18 cellular contexts compared by ENCODE assay signal in the genomic region with DNA sequence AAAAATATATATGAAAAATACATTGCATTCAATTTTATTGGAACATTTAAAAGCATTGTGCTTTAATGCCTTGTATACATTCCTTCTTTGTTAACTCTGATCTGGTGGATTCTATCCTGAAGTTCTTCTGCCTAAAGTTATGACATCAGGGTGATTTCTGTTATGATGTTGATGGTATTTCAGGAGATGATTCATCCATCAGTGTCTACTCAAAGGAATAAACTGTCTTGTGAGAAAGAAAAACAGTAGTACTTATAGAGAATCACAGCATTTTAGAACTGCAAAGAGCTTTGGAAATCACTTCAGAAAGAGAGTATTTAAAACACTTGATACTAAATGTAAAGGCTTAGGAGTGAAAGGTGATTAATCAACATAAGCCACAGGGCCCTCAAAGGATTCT.
DNase-seq lines count a peak whose midpoint lies in the region; FAIRE-seq and TF ChIP-seq lines count a peak whose summit lies in the region.
"Had no signal": no experiment of that assay in that cellular context is flagged by ENCODE, and none has a peak within 500 bp of the region (broad histone marks: within the 10 kb centered on the region; RNA-seq: fewer than 3 reads in every experiment).

No MANE protein-coding gene starts in this region.

- H3K4me3 Mint-ChIP-seq in astrocyte (ENCODE audit: unreplicated experiment) (no peak overlapping the region), immature natural killer cell (no peak overlapping the region)
- H3K4me3 Mint-ChIP-seq: IgD-negative memory B cell, nephron progenitor cell had no signal

- CTCF ChIA-PET in AG04450 (lab: Charles Lee): no interaction called here

- H3K4me3 ChIP-seq in AG04450 (ENCODE audit: low read depth, low read length): no peak overlapping the region
- no peak overlapping the region for H3K4me3 ChIP-seq in astrocyte (ENCODE audit: insufficient read depth, low read depth, low read length)
- H3K4me3 ChIP-seq in foreskin fibroblast (ENCODE audit: low read depth in 1 of 2, low read length in 2 of 2): no peak overlapping the region
- H3K4me3 ChIP-seq: lung, SJSA1, transverse colon had no signal

- no peaks in the 10 kb centered on the region for H3K36me3 ChIP-seq in astrocyte (ENCODE audit: insufficient read depth, low read length)
- H3K36me3 ChIP-seq: SJSA1, transverse colon had no signal

- no peak for TF ChIP-seq CTCF in AG04450 (IDR thresholded peaks at IDR 0.05; ENCODE audit: low read depth, low read length)
- TF ChIP-seq CTCF in astrocyte (IDR thresholded peaks at IDR 0.05; ENCODE audit: insufficient read depth, low read depth, low read length): no peak
- no peak for TF ChIP-seq CTCF in foreskin fibroblast (IDR thresholded peaks at IDR 0.05; ENCODE audit: low read depth, low read length)
- TF ChIP-seq CTCF in GM13976 (IDR thresholded peaks at IDR 0.05; ENCODE audit: borderline replicate concordance, control extremely low read depth, extremely low read depth, insufficient read depth, missing control alignments): no peak

- DNase-seq in AG04450 (ENCODE audit: low read depth, low spot score) (peak; percentile 39), HT1080 (ENCODE audit: low read depth) (peak; percentile 53), astrocyte (ENCODE audit: low read depth) (peak; percentile 42), foreskin fibroblast (peak; percentile 65 to 78), GM13976 (ENCODE audit: low spot score) (no peak), HuH-7 (ENCODE audit: low spot score) (no peak), immature natural killer cell (no peak), NCI-H1436 (lab: John Stamatoyannopoulos, UW) (no peak)
- DNase-seq: activated CD4-positive, alpha-beta T cell treated with anti-CD3 and anti-CD28 coated beads, Interleukin-2, amount 50 U/mL, for 48 hours; amygdala; cortex of kidney; NCI-H1105 treated with DMSO at 0.1 percent for 48 hours; nephron progenitor cell; stimulated activated CD4-positive, alpha-beta T cell treated with anti-CD3 and anti-CD28 coated beads, Interleukin-1b, Interleukin-23, amount 100 ng/mL, for 48 hours; transverse colon had no signal

- H3K4me1 Mint-ChIP-seq in astrocyte (ENCODE audit: low read depth, unreplicated experiment): peaks cover 11% of the 10 kb centered on the region
- peaks cover 30 to 32% of the 10 kb centered on the region in 2 donors for H3K4me1 Mint-ChIP-seq in immature natural killer cell
- H3K4me1 Mint-ChIP-seq: IgD-negative memory B cell, nephron progenitor cell had no signal

- H3K27ac Mint-ChIP-seq in astrocyte (ENCODE audit: unreplicated experiment): peak overlapping the region; percentile 20
- no peak overlapping the region for H3K27ac Mint-ChIP-seq in immature natural killer cell
- H3K27ac Mint-ChIP-seq: IgD-negative memory B cell, nephron progenitor cell had no signal

- H3K9me3 ChIP-seq in AG04450 (ENCODE audit: control insufficient read depth, insufficient read depth, low read length) (peaks cover 8% of the 10 kb centered on the region), astrocyte (ENCODE audit: insufficient read depth, low read depth, low read length) (peaks cover 11% of the 10 kb centered on the region)
- H3K9me3 ChIP-seq: SJSA1, transverse colon had no signal

- FAIRE-seq in astrocyte (lab: Jason Lieb, UNC): no peak

- H3K27me3 Mint-ChIP-seq in astrocyte (ENCODE audit: low read depth, unreplicated experiment) (no peaks in the 10 kb centered on the region), immature natural killer cell (ENCODE audit: low read depth in 3 of 3) (peaks cover 0 to 7% (median 4%) of the 10 kb centered on the region in 3 donors)

- no peaks in the 10 kb centered on the region for H3K4me1 ChIP-seq in astrocyte (ENCODE audit: insufficient read depth, low read length)
- H3K4me1 ChIP-seq: transverse colon had no signal

- in situ Hi-C loops in GM13976 (cut with MboI; ENCODE audit: low sequenced_read_pairs, unreplicated experiment): no loop called here

- H3K79me2 ChIP-seq in astrocyte (ENCODE audit: insufficient read depth, low read length): no peaks in the 10 kb centered on the region

- POLR2A ChIA-PET in AG04450 (lab: Yijun Ruan, JAX): no interaction called here

- no peak overlapping the region for H3K9ac ChIP-seq in astrocyte (ENCODE audit: low read length)

- no peak overlapping the region for H2AFZ ChIP-seq in astrocyte (ENCODE audit: low read depth, low read length)

- peaks cover 13% of the 10 kb centered on the region for H3K9me3 Mint-ChIP-seq in astrocyte (ENCODE audit: unreplicated experiment)
- peaks cover 7 to 20% (median 10%) of the 10 kb centered on the region in 6 donors for H3K9me3 Mint-ChIP-seq in immature natural killer cell

- H3K4me2 ChIP-seq in astrocyte (ENCODE audit: low read length): no peak overlapping the region

- H3K27me3 ChIP-seq in AG04450 (ENCODE audit: control insufficient read depth, insufficient read depth, low read length) (no peaks in the 10 kb centered on the region), astrocyte (ENCODE audit: insufficient read depth, low read length) (no peaks in the 10 kb centered on the region)
- H3K27me3 ChIP-seq: SJSA1, transverse colon had no signal

- peaks cover 3% of the 10 kb centered on the region for H3K36me3 Mint-ChIP-seq in astrocyte (ENCODE audit: low read depth, unreplicated experiment)
- peaks cover 0 to 8% (median 8%) of the 10 kb centered on the region in 3 donors for H3K36me3 Mint-ChIP-seq in immature natural killer cell

- H3K27ac ChIP-seq in AG04450 (ENCODE audit: low read depth, low read length) (no peak overlapping the region), astrocyte (ENCODE audit: low read depth, low read length) (no peak overlapping the region)
- H3K27ac ChIP-seq: SJSA1, transverse colon had no signal

- no peaks in the 10 kb centered on the region for H4K20me1 ChIP-seq in astrocyte (ENCODE audit: insufficient read depth, low read length)

Comparison
In these comparisons a context has a peak if more than half of its experiments do, and no peak if none do; other contexts are left out.
1. DNase-seq: peak in AG04450 (single experiment), HT1080 (single experiment), astrocyte (single experiment) and foreskin fibroblast (2 of 2); none in GM13976 (single experiment), HuH-7 (single experiment), immature natural killer cell (0 of 3) and NCI-H1436 (single experiment).